In the genomic region with DNA sequence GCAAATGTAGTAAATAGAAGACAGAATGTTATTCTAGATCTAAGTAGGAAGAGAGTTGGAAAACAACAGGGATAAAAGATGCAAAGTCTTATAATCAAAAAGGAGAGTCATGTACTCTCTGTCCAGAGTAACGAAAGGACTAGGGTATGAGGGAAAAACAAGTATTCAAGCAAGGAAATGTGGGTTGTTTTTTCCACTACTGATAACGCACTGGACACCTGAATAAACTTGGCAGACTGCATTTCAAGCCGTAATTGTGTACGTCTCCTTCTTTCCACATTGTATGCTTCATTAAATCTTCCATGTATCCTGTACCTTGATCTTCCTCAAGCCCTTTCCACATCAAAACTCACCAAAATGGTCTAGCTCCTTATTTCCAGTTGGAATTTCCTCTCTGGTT, we compare ENCODE assay signal across 1 cellular context.
TF ChIP-seq lines count a peak whose summit lies in the region.

No MANE protein-coding gene starts in this region.

TF ChIP-seq in WTC11, 78 proteins besides CTCF, POLR2A, EP300 and RAD21 (continued from another document):
- TF ChIP-seq, protein P1, sequence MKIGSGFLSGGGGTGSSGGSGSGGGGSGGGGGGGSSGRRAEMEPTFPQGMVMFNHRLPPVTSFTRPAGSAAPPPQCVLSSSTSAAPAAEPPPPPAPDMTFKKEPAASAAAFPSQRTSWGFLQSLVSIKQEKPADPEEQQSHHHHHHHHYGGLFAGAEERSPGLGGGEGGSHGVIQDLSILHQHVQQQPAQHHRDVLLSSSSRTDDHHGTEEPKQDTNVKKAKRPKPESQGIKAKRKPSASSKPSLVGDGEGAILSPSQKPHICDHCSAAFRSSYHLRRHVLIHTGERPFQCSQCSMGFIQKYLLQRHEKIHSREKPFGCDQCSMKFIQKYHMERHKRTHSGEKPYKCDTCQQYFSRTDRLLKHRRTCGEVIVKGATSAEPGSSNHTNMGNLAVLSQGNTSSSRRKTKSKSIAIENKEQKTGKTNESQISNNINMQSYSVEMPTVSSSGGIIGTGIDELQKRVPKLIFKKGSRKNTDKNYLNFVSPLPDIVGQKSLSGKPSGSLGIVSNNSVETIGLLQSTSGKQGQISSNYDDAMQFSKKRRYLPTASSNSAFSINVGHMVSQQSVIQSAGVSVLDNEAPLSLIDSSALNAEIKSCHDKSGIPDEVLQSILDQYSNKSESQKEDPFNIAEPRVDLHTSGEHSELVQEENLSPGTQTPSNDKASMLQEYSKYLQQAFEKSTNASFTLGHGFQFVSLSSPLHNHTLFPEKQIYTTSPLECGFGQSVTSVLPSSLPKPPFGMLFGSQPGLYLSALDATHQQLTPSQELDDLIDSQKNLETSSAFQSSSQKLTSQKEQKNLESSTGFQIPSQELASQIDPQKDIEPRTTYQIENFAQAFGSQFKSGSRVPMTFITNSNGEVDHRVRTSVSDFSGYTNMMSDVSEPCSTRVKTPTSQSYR (CRISPR knock-in tag; IDR thresholded peaks at IDR 0.05) = no peak
- TF ChIP-seq IRF2 (CRISPR knock-in tag; IDR thresholded peaks at IDR 0.05; ENCODE audit: borderline replicate concordance, low read depth) (no peak), CREB1 (CRISPR knock-in tag; IDR thresholded peaks at IDR 0.05) (no peak), SMAD3 (CRISPR knock-in tag; IDR thresholded peaks at IDR 0.05; ENCODE audit: borderline replicate concordance) (no peak), NFE2L1 (CRISPR knock-in tag; IDR thresholded peaks at IDR 0.05) (no peak), FOXJ3 (CRISPR knock-in tag; IDR thresholded peaks at IDR 0.05; ENCODE audit: borderline replicate concordance) (no peak)
- TF ChIP-seq, protein P2, sequence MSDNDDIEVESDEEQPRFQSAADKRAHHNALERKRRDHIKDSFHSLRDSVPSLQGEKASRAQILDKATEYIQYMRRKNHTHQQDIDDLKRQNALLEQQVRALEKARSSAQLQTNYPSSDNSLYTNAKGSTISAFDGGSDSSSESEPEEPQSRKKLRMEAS (CRISPR knock-in tag; IDR thresholded peaks at IDR 0.05) = no peak
- TF ChIP-seq, protein P3, sequence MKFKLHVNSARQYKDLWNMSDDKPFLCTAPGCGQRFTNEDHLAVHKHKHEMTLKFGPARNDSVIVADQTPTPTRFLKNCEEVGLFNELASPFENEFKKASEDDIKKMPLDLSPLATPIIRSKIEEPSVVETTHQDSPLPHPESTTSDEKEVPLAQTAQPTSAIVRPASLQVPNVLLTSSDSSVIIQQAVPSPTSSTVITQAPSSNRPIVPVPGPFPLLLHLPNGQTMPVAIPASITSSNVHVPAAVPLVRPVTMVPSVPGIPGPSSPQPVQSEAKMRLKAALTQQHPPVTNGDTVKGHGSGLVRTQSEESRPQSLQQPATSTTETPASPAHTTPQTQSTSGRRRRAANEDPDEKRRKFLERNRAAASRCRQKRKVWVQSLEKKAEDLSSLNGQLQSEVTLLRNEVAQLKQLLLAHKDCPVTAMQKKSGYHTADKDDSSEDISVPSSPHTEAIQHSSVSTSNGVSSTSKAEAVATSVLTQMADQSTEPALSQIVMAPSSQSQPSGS (CRISPR knock-in tag; IDR thresholded peaks at IDR 0.05; ENCODE audit: borderline replicate concordance, low read depth) = no peak
